Comparison of ENCODE assay signal across 1 cellular context in genomic region chr10:16779375-16779774, GRCh38.
TF ChIP-seq lines count a peak whose summit lies in the region.

No MANE protein-coding gene starts in this region.

TF ChIP-seq in GM23338, 12 proteins besides CTCF, POLR2A, EP300 and RAD21 (continued from another document):
- TF ChIP-seq ZNF462 (CRISPR knock-in tag; IDR thresholded peaks at IDR 0.05) (no peak), POLR2AphosphoS5 (IDR thresholded peaks at IDR 0.05; ENCODE audit: low read depth) (no peak), NANOG (IDR thresholded peaks at IDR 0.05; ENCODE audit: borderline replicate concordance) (no peak), JUNB (IDR thresholded peaks at IDR 0.05; ENCODE audit: unreplicated experiment) (no peak), ZNF114 (CRISPR knock-in tag; IDR thresholded peaks at IDR 0.05) (no peak), CREB1 (CRISPR knock-in tag; IDR thresholded peaks at IDR 0.05; ENCODE audit: low read depth) (no peak)
